1 cellular context compared by ENCODE assay signal in genomic region chr1:155085504-155086181, GRCh38.
A peak's percentile ranks its signal among the peaks of the same experiment; 100 is the strongest.
TF ChIP-seq lines count a peak whose summit lies in the region.

No MANE protein-coding gene starts in this region.

TF ChIP-seq in HEK293, 187 proteins besides CTCF, POLR2A, EP300 and RAD21 (continued from another document and continues in another):
- no peak for TF ChIP-seq ZNF600 (tag by site-specific recombination; IDR thresholded peaks at IDR 0.05)
- TF ChIP-seq ZNF692 (tag by site-specific recombination; IDR thresholded peaks at IDR 0.05): peak; percentile 48; the same call in 1 of the 2 replicates
- TF ChIP-seq TSHZ1 (tag by site-specific recombination; IDR thresholded peaks at IDR 0.05; ENCODE audit: borderline replicate concordance): no peak
- TF ChIP-seq ZNF280C (tag by site-specific recombination; IDR thresholded peaks at IDR 0.05): no peak
- no peak for TF ChIP-seq ZNF341 (tag by site-specific recombination; IDR thresholded peaks at IDR 0.05; ENCODE audit: low read depth)
- TF ChIP-seq ZNF311 (tag by site-specific recombination; IDR thresholded peaks at IDR 0.05; ENCODE audit: borderline replicate concordance): no peak
- no peak for TF ChIP-seq ZNF544 (tag by site-specific recombination; IDR thresholded peaks at IDR 0.05)
- TF ChIP-seq ZNF664 (tag by site-specific recombination; IDR thresholded peaks at IDR 0.05): no peak
- TF ChIP-seq ZNF274 (IDR thresholded peaks at IDR 0.05; ENCODE audit: low read length): no peak
- no peak for TF ChIP-seq ZNF274 (tag by site-specific recombination; IDR thresholded peaks at IDR 0.05; ENCODE audit: borderline replicate concordance)
- peak; percentile 71 for TF ChIP-seq KLF8 (tag by site-specific recombination; IDR thresholded peaks at IDR 0.05)
- 0 out of 2 replicates have a peak, but pooled peaks have one; percentile 9 for TF ChIP-seq ZNF596 (tag by site-specific recombination; IDR thresholded peaks at IDR 0.05)
- TF ChIP-seq ZNF366 (tag by site-specific recombination; conservative IDR thresholded peaks at IDR 0.05): no peak; the same call in 1 of the 2 replicates
- TF ChIP-seq ZNF112 (tag by site-specific recombination; IDR thresholded peaks at IDR 0.05): no peak
- peak; percentile 59 for TF ChIP-seq EGR2 (tag by site-specific recombination; IDR thresholded peaks at IDR 0.05; ENCODE audit: low read depth)
- no peak for TF ChIP-seq ZNF76 (tag by site-specific recombination; IDR thresholded peaks at IDR 0.05; ENCODE audit: borderline replicate concordance, low read depth)
- no peak for TF ChIP-seq ZNF510 (tag by site-specific recombination; IDR thresholded peaks at IDR 0.05; ENCODE audit: insufficient replicate concordance)
- TF ChIP-seq ATF2 (tag by site-specific recombination; IDR thresholded peaks at IDR 0.05; ENCODE audit: low read depth): no peak
- peak; percentile 88 for TF ChIP-seq ZNF777 (tag by site-specific recombination; IDR thresholded peaks at IDR 0.05; ENCODE audit: borderline replicate concordance)
- no peak for TF ChIP-seq ZNF792 (tag by site-specific recombination; IDR thresholded peaks at IDR 0.05)
- peak; percentile 37; the same call in 1 of the 2 replicates for TF ChIP-seq KLF1 (tag by site-specific recombination; IDR thresholded peaks at IDR 0.05)
- no peak; the same call in 1 of the 2 replicates for TF ChIP-seq GLIS1 (tag by site-specific recombination; IDR thresholded peaks at IDR 0.05)
- TF ChIP-seq IKZF3 (tag by site-specific recombination; IDR thresholded peaks at IDR 0.05): no peak
- no peak for TF ChIP-seq ZNF645 (tag by site-specific recombination; IDR thresholded peaks at IDR 0.05)
- TF ChIP-seq ZNF211 (tag by site-specific recombination; IDR thresholded peaks at IDR 0.05; ENCODE audit: low read depth): no peak
- TF ChIP-seq ZBTB48 (tag by site-specific recombination; IDR thresholded peaks at IDR 0.05): peak; percentile 86
- TF ChIP-seq ZSCAN30 (tag by site-specific recombination; IDR thresholded peaks at IDR 0.05): no peak
- TF ChIP-seq AEBP2 (tag by site-specific recombination; IDR thresholded peaks at IDR 0.05; ENCODE audit: borderline replicate concordance): no peak
- no peak for TF ChIP-seq TRIM28 (IDR thresholded peaks at IDR 0.05; ENCODE audit: borderline replicate concordance, low read length)
- TF ChIP-seq ZEB2 (tag by site-specific recombination; IDR thresholded peaks at IDR 0.05): 0 out of 2 replicates have a peak, but pooled peaks have one; percentile 3
- no peak for TF ChIP-seq ZSCAN23 (tag by site-specific recombination; IDR thresholded peaks at IDR 0.05)
- no peak for TF ChIP-seq ZNF629 (tag by site-specific recombination; IDR thresholded peaks at IDR 0.05)
- TF ChIP-seq PBX3 (CRISPR knock-in tag; IDR thresholded peaks at IDR 0.05): no peak
- TF ChIP-seq ZNF10 (tag by site-specific recombination; IDR thresholded peaks at IDR 0.05): no peak
- no peak for TF ChIP-seq ZNF26 (tag by site-specific recombination; IDR thresholded peaks at IDR 0.05)
- TF ChIP-seq ZNF585B (tag by site-specific recombination; IDR thresholded peaks at IDR 0.05): no peak
- TF ChIP-seq TCF7L2 (IDR thresholded peaks at IDR 0.05; ENCODE audit: borderline replicate concordance, low read depth, low read length): no peak
- TF ChIP-seq ZNF548 (tag by site-specific recombination; IDR thresholded peaks at IDR 0.05): no peak
- TF ChIP-seq ZBTB26 (tag by site-specific recombination; optimal IDR thresholded peaks at IDR 0.05): peak; percentile 1
- no peak for TF ChIP-seq ZSCAN16 (tag by site-specific recombination; IDR thresholded peaks at IDR 0.05)
- no peak for TF ChIP-seq ZNF785 (tag by site-specific recombination; IDR thresholded peaks at IDR 0.05)
- 0 out of 2 replicates have a peak, but pooled peaks have one; percentile 66 for TF ChIP-seq ZBTB7A (tag by site-specific recombination; IDR thresholded peaks at IDR 0.05; ENCODE audit: low read depth)
- no peak for TF ChIP-seq OVOL3 (tag by site-specific recombination; IDR thresholded peaks at IDR 0.05)
- no peak for TF ChIP-seq ZSCAN5A (tag by site-specific recombination; IDR thresholded peaks at IDR 0.05)
- no peak for TF ChIP-seq BCL11A (tag by site-specific recombination; IDR thresholded peaks at IDR 0.05; ENCODE audit: low read depth)
- TF ChIP-seq ZXDB (tag by site-specific recombination; IDR thresholded peaks at IDR 0.05): no peak
- TF ChIP-seq ZNF324 (tag by site-specific recombination; IDR thresholded peaks at IDR 0.05): no peak; the same call in 1 of the 2 replicates
- TF ChIP-seq ZNF747 (tag by site-specific recombination; IDR thresholded peaks at IDR 0.05): no peak
